ENCODE assay signal across 20 cellular contexts in genomic region chr4:7464259-7464655, GRCh38. TPM values are rescaled to one million over a fixed set of nuclear protein-coding genes. Genes with fewer than 3 reads are reported as not detected.
A peak's percentile ranks its signal among the peaks of the same experiment; 100 is the strongest.
DNase-seq lines count a peak whose midpoint lies in the region; ATAC-seq and TF ChIP-seq lines count a peak whose summit lies in the region.
"Had no signal": no experiment of that assay in that cellular context is flagged by ENCODE, and none has a peak within 500 bp of the region (broad histone marks: within the 10 kb centered on the region; RNA-seq: fewer than 3 reads in every experiment).

No MANE protein-coding gene starts in this region.

- CTCF ChIA-PET in WTC11 (lab: Charles Lee) = interaction anchor here (1.1 to 2.0 kb wide), 2 partner anchors 129 to 186 kb away, joined by 5 to 8 read pairs; no protein-coding TSS in a partner anchor

- POLR2A ChIA-PET in WTC11 (lab: Charles Lee) = no interaction called here

- H3K27me3 ChIP-seq in adrenal gland = no peaks in the 10 kb centered on the region
- H3K27me3 ChIP-seq: BLaER1 had no signal

- no peak overlapping the region for H3K27ac ChIP-seq in adrenal gland
- H3K27ac ChIP-seq: BLaER1, HL-60 had no signal

- ATAC-seq in Right ventricle myocardium inferior (no peak), WTC11 (peak; percentile 47), GM21786 (IDR thresholded peaks at IDR 0.05; ENCODE audit: unreplicated experiment) (no peak), HG03439 (IDR thresholded peaks at IDR 0.05; ENCODE audit: unreplicated experiment) (no peak)

- no peak overlapping the region for H3K27ac Mint-ChIP-seq in WTC11
- H3K27ac Mint-ChIP-seq: CD4-positive, alpha-beta memory T cell had no signal

- H3K36me3 Mint-ChIP-seq in WTC11 = no peaks in the 10 kb centered on the region
- H3K36me3 Mint-ChIP-seq: CD14-positive monocyte; CD4-positive, alpha-beta memory T cell had no signal

- intact Hi-C loops in Right ventricle myocardium inferior (cut with DNase I) = no loop called here
- intact Hi-C loops in cardiac septum (cut with DNase I) = loop anchor here (5.0 kb wide), 1 partner anchor 157 kb away; no protein-coding TSS in a partner anchor
- intact Hi-C loops in adrenal gland (cut with DNase I) = no loop called here

- H3K27me3 Mint-ChIP-seq in WTC11 (ENCODE audit: low read depth) = no peaks in the 10 kb centered on the region; the same call in 1 of the 2 replicates

- H3K4me3 ChIP-seq in adrenal gland = no peak overlapping the region
- H3K4me3 ChIP-seq: BLaER1, HAP-1 had no signal

- DNase-seq in Right ventricle myocardium inferior (ENCODE audit: missing footprints) (peak; percentile 28), cardiac septum (ENCODE audit: low spot score) (no peak), WTC11 (ENCODE audit: low spot score) (no peak), islet precursor cell (peak; percentile 84), retina (no peak), adrenal gland (no peak)
- DNase-seq: 8988T; CD4-positive, alpha-beta memory T cell; DMS153; DMS79 treated with DMSO at 0.1 percent for 48 hours; GOT3 had no signal

- H3K9me3 Mint-ChIP-seq in WTC11 = peaks cover 3% of the 10 kb centered on the region; the same call in 1 of the 2 replicates

- H3K4me3 Mint-ChIP-seq in WTC11 = no peak overlapping the region
- H3K4me3 Mint-ChIP-seq: CD14-positive monocyte; CD4-positive, alpha-beta memory T cell had no signal

- TF ChIP-seq POLR2A in adrenal gland (IDR thresholded peaks at IDR 0.05) = no peak

- 85 to 90% (median 88%) methylated on average over 5 of the region's 5 CpGs for WGBS in adrenal gland, 4 donors

- H3K36me3 ChIP-seq in adrenal gland (replicated peaks in 1 of 2) = no peaks in the 10 kb centered on the region
- H3K36me3 ChIP-seq: BLaER1, HAP-1 had no signal

- TF ChIP-seq CTCF in WTC11 (IDR thresholded peaks at IDR 0.05) (no peak), adrenal gland (IDR thresholded peaks at IDR 0.05) (no peak)

- no peaks in the 10 kb centered on the region for H3K9me3 ChIP-seq in adrenal gland (replicated peaks in 1 of 3)
- H3K9me3 ChIP-seq: BLaER1, HAP-1 had no signal

- no peaks in the 10 kb centered on the region for H3K4me1 ChIP-seq in adrenal gland (replicated peaks in 1 of 2)
- H3K4me1 ChIP-seq: HAP-1 had no signal

- peaks cover 25% of the 10 kb centered on the region for H3K4me1 Mint-ChIP-seq in WTC11
- H3K4me1 Mint-ChIP-seq: CD14-positive monocyte had no signal

TF ChIP-seq in WTC11, 78 proteins besides CTCF, POLR2A, EP300 and RAD21 (continues in another document):
- no peak for TF ChIP-seq ERG (CRISPR knock-in tag; IDR thresholded peaks at IDR 0.05)
- no peak for TF ChIP-seq FOXJ3 (CRISPR knock-in tag; IDR thresholded peaks at IDR 0.05; ENCODE audit: borderline replicate concordance)
- TF ChIP-seq ZNF281 (CRISPR knock-in tag; IDR thresholded peaks at IDR 0.05) = no peak
- TF ChIP-seq USF1 (CRISPR knock-in tag; IDR thresholded peaks at IDR 0.05) = no peak
- TF ChIP-seq ATF2 (CRISPR knock-in tag; IDR thresholded peaks at IDR 0.05; ENCODE audit: borderline replicate concordance, low read depth) = no peak
- no peak for TF ChIP-seq AR (CRISPR knock-in tag; IDR thresholded peaks at IDR 0.05)
- no peak for TF ChIP-seq MXD4 (CRISPR knock-in tag; IDR thresholded peaks at IDR 0.05; ENCODE audit: borderline replicate concordance)

RNA-seq across cellular contexts. Expression of gene PSAPL1, which starts 29.5 kb away (rescaled TPM):
- not detected for total RNA-seq in Right ventricle myocardium inferior
- total RNA-seq in cardiac septum = not detected
- 0.05 TPM in 1 of 3 replicates, not detected in the others for total RNA-seq in WTC11 (2021)
- not detected for total RNA-seq in adrenal gland
- under 1 TPM in 2 of 3 donors, not detected in 1; 0.03 to 0.08 TPM for polyA plus RNA-seq in adrenal gland
- total RNA-seq: A673; CD4-positive, alpha-beta memory T cell; HT1080 had no signal
- polyA plus RNA-seq: AG04450; CD14-positive monocyte; CD4-positive, alpha-beta memory T cell had no signal

Comparison
In these comparisons a context has a peak if more than half of its experiments do, and no peak if none do; other contexts are left out.
1. DNase-seq: peak in Right ventricle myocardium inferior (single experiment) and islet precursor cell (single experiment); none in cardiac septum (single experiment), WTC11 (single experiment), retina (single experiment) and adrenal gland (0 of 7).